In the genomic region with DNA sequence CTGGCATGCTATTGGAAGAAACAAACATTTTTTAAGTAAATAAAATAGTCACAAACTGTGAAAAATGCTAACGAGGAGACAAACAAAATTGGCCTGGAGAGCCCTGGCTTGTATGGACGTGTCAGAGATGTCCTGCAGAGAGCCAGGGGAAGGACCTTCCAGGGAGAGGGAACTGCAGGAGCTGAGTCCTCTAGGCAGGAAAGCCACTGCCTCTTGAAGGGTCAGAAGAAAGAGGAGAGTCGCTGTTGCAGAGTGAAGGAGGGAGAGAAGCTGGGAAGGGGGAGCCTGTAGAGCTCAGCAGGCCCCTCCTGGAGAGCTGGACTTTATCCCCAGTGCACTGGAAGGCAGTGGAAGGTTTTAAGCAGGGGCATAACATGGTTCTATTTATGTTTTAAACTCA, we compare ENCODE assay signal across 1 cellular context.
TF ChIP-seq lines count a peak whose summit lies in the region.

No MANE protein-coding gene starts in this region.

TF ChIP-seq in H1, 55 proteins besides CTCF, POLR2A, EP300 and RAD21 (continued from another document):
- no peak for TF ChIP-seq ATF2 (IDR thresholded peaks at IDR 0.05; ENCODE audit: low read length)
- TF ChIP-seq POU5F1 (IDR thresholded peaks at IDR 0.05; ENCODE audit: low read depth, low read length), result no peak
- no peak for TF ChIP-seq JUN (IDR thresholded peaks at IDR 0.05; ENCODE audit: low read depth, low read length)
- no peak for TF ChIP-seq JUND (IDR thresholded peaks at IDR 0.05; ENCODE audit: low read length)
